In genomic region chr1:3932156-3932555, GRCh38 we compare ENCODE assay signal across 24 cellular contexts. TPM values are rescaled to one million over a fixed set of nuclear protein-coding genes. Genes with fewer than 3 reads are reported as not detected.
DNase-seq lines count a peak whose midpoint lies in the region; ATAC-seq and TF ChIP-seq lines count a peak whose summit lies in the region.
"Had no signal": no experiment of that assay in that cellular context is flagged by ENCODE, and none has a peak within 500 bp of the region (broad histone marks: within the 10 kb centered on the region; RNA-seq: fewer than 3 reads in every experiment).

No MANE protein-coding gene starts in this region.

- H2BK120ac ChIP-seq in neuronal stem cell (ENCODE audit: low read depth, low read length), result no peak overlapping the region

- peaks cover 0 to 15% (median 3%) of the 10 kb centered on the region in 3 experiments for H3K27me3 ChIP-seq in neuronal stem cell (ENCODE audit: control insufficient read depth in 3 of 3, insufficient read depth in 3 of 3, low read depth in 1 of 3, low read length in 3 of 3)
- H3K27me3 ChIP-seq: BE2C, BLaER1 had no signal

- no peak overlapping the region for H3K9ac ChIP-seq in neuronal stem cell (ENCODE audit: low read depth, low read length, poor library complexity)
- H3K9ac ChIP-seq: BLaER1 had no signal

- no peak overlapping the region for H3K18ac ChIP-seq in neuronal stem cell (ENCODE audit: low read length)

- no peak overlapping the region for H3K4ac ChIP-seq in neuronal stem cell (ENCODE audit: low read length)

- H3K4me1 ChIP-seq in neuronal stem cell (ENCODE audit: control insufficient read depth in 2 of 2, insufficient read depth in 1 of 2, low read depth in 1 of 2, low read length in 2 of 2), result peaks cover 0 to 3% of the 10 kb centered on the region in 2 donors
- H3K4me1 ChIP-seq: BE2C, BLaER1 had no signal

- H3K9me3 Mint-ChIP-seq in chondrocyte (ENCODE audit: low read depth), result peaks cover 16% of the 10 kb centered on the region

- H3K4me3 Mint-ChIP-seq in chondrocyte (ENCODE audit: unreplicated experiment), result no peak overlapping the region
- H3K4me3 Mint-ChIP-seq: CD14-positive monocyte; CD4-positive, alpha-beta memory T cell; CD4-positive, CD25-positive, alpha-beta regulatory T cell; CD8-positive, alpha-beta memory T cell had no signal

- H3K4me2 ChIP-seq in neuronal stem cell (ENCODE audit: insufficient read depth, low read length, poor library complexity, severe bottlenecking), result no peak overlapping the region
- H3K4me2 ChIP-seq: BLaER1 had no signal

- no peak overlapping the region for H3K27ac ChIP-seq in neuronal stem cell (replicated peaks; ENCODE audit: low read length)
- H3K27ac ChIP-seq: BLaER1 had no signal

- H3K9me3 ChIP-seq in neuronal stem cell (replicated peaks in 1 of 2; ENCODE audit: control insufficient read depth in 2 of 2, insufficient read depth in 1 of 2, low read depth in 1 of 2, low read length in 2 of 2), result peaks cover 0 to 12% of the 10 kb centered on the region in 2 donors
- H3K9me3 ChIP-seq: BE2C had no signal

- H4K91ac ChIP-seq in neuronal stem cell (ENCODE audit: low read depth, low read length, poor library complexity), result no peak overlapping the region

- intact Hi-C loops in Right ventricle myocardium superior (cut with DNase I) (no loop called here), left ventricle myocardium superior (cut with micrococcal nuclease) (no loop called here)

- no peaks in the 10 kb centered on the region for H3K36me3 Mint-ChIP-seq in chondrocyte (ENCODE audit: low read depth)
- H3K36me3 Mint-ChIP-seq: CD14-positive monocyte; CD4-positive, alpha-beta memory T cell; CD4-positive, CD25-positive, alpha-beta regulatory T cell had no signal

- no peak overlapping the region for H2BK15ac ChIP-seq in neuronal stem cell (ENCODE audit: low read length)

- no peak overlapping the region for H3K23ac ChIP-seq in neuronal stem cell (ENCODE audit: low read depth, low read length, poor library complexity)

- H2AK5ac ChIP-seq in neuronal stem cell (ENCODE audit: low read depth, low read length), result no peak overlapping the region

- H2BK12ac ChIP-seq in neuronal stem cell (ENCODE audit: low read length), result peak overlapping the region; percentile 41

- no peak overlapping the region for H3K14ac ChIP-seq in neuronal stem cell (ENCODE audit: low read length)

- H3K27me3 Mint-ChIP-seq in chondrocyte (ENCODE audit: low read depth), result peaks cover 16% of the 10 kb centered on the region
- H3K27me3 Mint-ChIP-seq: CD4-positive, CD25-positive, alpha-beta regulatory T cell had no signal

- ATAC-seq in Right ventricle myocardium superior (ENCODE audit: poor library complexity) (no peak), left ventricle myocardium superior (no peak), GM21360 (IDR thresholded peaks at IDR 0.05; ENCODE audit: unreplicated experiment) (no peak)
- ATAC-seq: GM12878 had no signal

- no peak overlapping the region for H3K4me3 ChIP-seq in neuronal stem cell (ENCODE audit: low read length in 2 of 2)
- H3K4me3 ChIP-seq: BLaER1, GM12878 had no signal

- H3K27ac Mint-ChIP-seq in chondrocyte (ENCODE audit: unreplicated experiment), result no peak overlapping the region
- H3K27ac Mint-ChIP-seq: CD4-positive, alpha-beta memory T cell; CD4-positive, CD25-positive, alpha-beta regulatory T cell; CD8-positive, alpha-beta memory T cell had no signal

- H3K79me1 ChIP-seq in neuronal stem cell (ENCODE audit: low read depth, low read length), result peaks cover 4% of the 10 kb centered on the region

- H3K4me1 Mint-ChIP-seq in chondrocyte (ENCODE audit: low read depth), result no peaks in the 10 kb centered on the region
- H3K4me1 Mint-ChIP-seq: CD14-positive monocyte had no signal

- no peak for TF ChIP-seq CTCF in chondrocyte (IDR thresholded peaks at IDR 0.05)

- H3K36me3 ChIP-seq in neuronal stem cell (replicated peaks in 1 of 2; ENCODE audit: control insufficient read depth in 2 of 2, insufficient read depth in 2 of 2, low read length in 2 of 2), result no peaks in the 10 kb centered on the region
- H3K36me3 ChIP-seq: BE2C, BLaER1 had no signal

- peak; percentile 22 for DNase-seq in Right ventricle myocardium superior
- DNase-seq in left ventricle myocardium superior, result no peak
- DNase-seq in chondrocyte (ENCODE audit: low spot score), result peak; percentile 60
- no peak for DNase-seq in neuronal stem cell (ENCODE audit: low spot score)
- DNase-seq in NCI-H2107 (lab: John Stamatoyannopoulos, UW), result no peak
- DNase-seq in iPS-NIHi11 (ENCODE audit: low spot score), result no peak
- DNase-seq: 8988T; ACHN; BE2C; C1 segment of cervical spinal cord; CD4-positive, alpha-beta memory T cell; CD4-positive, CD25-positive, alpha-beta regulatory T cell; CD8-positive, alpha-beta memory T cell; COR-L47; DMS 273 treated with DMSO at 0.1 percent for 48 hours; DMS153; DMS79; DND-41; EL; GDM1 had no signal

- H2AFZ ChIP-seq in neuronal stem cell (ENCODE audit: low read length), result no peak overlapping the region

- no CpG with 5 or more reads among the region's 12 CpGs for WGBS in neuronal stem cell (ENCODE audit: extremely low coverage in 2 of 2, insufficient read length in 2 of 2, insufficient replicate concordance in 1 of 2), 2 donors

- no peak overlapping the region for H4K8ac ChIP-seq in neuronal stem cell (ENCODE audit: low read depth, low read length)

- no peak overlapping the region for H2BK5ac ChIP-seq in neuronal stem cell (ENCODE audit: low read length)

RNA-seq across cellular contexts. Expression of gene C1orf174, which starts 32.1 kb away (rescaled TPM):
- 12.6 TPM for total RNA-seq in Right ventricle myocardium superior
- 14.4 TPM for total RNA-seq in left ventricle myocardium superior
- 25.0 to 25.7 TPM (median 25.3 TPM) in 3 replicates for total RNA-seq in chondrocyte
- polyA plus RNA-seq in neuronal stem cell (2013, experiment 1 of 2), result 30.3 TPM
- 30.5 TPM for polyA plus RNA-seq in neuronal stem cell (2013, experiment 2 of 2)

Comparison
In these comparisons a context has a peak if more than half of its experiments do, and no peak if none do; other contexts are left out.
1. DNase-seq: peak in Right ventricle myocardium superior (single experiment) and chondrocyte (single experiment); none in left ventricle myocardium superior (single experiment), neuronal stem cell (single experiment), NCI-H2107 (single experiment) and iPS-NIHi11 (single experiment).